In the genomic region with DNA sequence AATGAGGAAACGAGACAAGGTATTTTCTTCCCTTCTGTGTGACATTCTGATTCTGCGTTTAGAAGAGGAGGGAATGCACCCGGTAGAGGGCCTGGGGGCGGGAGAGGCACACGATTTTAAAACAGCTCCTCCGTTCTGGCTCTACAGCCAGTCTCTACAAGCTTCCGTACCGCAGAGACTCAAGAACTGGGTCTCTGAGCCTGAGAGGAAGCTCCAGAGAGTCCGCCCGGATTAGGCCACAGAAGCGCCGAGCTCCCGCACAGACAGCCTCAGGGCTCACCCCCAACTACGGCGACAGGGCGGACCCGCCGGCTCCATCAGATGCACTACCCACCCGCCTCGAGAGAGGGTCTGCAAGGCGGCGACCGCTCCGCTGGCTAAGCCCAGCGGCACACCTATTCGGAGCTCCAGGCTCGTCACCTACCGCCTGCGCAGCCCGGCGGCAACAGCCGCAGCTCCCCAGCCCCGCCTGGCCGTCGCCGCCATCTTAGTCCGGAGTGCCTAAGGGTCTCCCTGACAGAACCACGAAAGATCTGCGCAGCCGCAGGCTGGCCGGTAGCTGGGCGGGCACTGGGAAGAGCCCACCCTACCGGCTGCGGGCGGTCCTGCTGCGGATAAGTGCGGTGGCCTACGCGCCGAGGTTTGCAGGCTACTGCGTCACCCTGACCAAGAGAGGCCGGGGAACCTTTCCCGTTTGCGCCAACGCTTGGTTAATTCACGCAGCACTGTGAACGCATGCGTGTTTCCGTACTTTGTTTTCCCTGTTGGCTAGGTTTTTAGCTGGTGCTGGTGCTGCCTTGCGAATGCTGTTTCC, we compare ENCODE assay signal across 8 cellular contexts. TPM values are rescaled to one million over a fixed set of nuclear protein-coding genes. Genes with fewer than 3 reads are reported as not detected.
DNase-seq lines count a peak whose midpoint lies in the region; ATAC-seq, FAIRE-seq and TF ChIP-seq lines count a peak whose summit lies in the region.

TSS of gene NFU1 (minus strand) at position 499 of the 814 bp plus-strand sequence. CDS start at position 486, 13 bp downstream.

- H3K4me2 ChIP-seq in OCI-LY7 (ENCODE audit: low read length) (peak within 1 kb of the TSS; percentile 93), endothelial cell of umbilical vein (ENCODE audit: insufficient read depth, low read length) (peak within 1 kb of the TSS; percentile 93)

- H3K79me2 ChIP-seq in OCI-LY7 (ENCODE audit: insufficient read depth, low read depth, low read length) (peaks cover 6% of the 10 kb centered on the region; the same call in 1 of the 2 replicates), endothelial cell of umbilical vein (ENCODE audit: control insufficient read depth, insufficient read depth, low read length) (peaks cover 17% of the 10 kb centered on the region)

- dilution Hi-C loops in endothelial cell of umbilical vein (cut with MboI; ENCODE audit: extremely low pct_ligation_motif_present, low sequenced_read_pairs): no loop called here

- H3K9me2 ChIP-seq in OCI-LY7 (ENCODE audit: insufficient read depth, low read length): no peaks in the 10 kb centered on the region

- DNase-seq in DMS114 treated with DMSO at 0.1 percent for 48 hours (lab: John Stamatoyannopoulos, UW; ENCODE audit: unreplicated experiment): peak; percentile 93
- peak; percentile 91 for DNase-seq in HuH-7.5 (ENCODE audit: low spot score)
- peak; percentile 93 for DNase-seq in OCI-LY7 (ENCODE audit: low spot score)
- peak; percentile 67 for DNase-seq in activated T-cell treated with anti-CD3 and anti-CD28 coated beads for 1 hour (ENCODE audit: low read depth)
- DNase-seq in endothelial cell of umbilical vein (ENCODE audit: low read depth, low spot score): peak; percentile 98
- DNase-seq in stimulated activated CD8-positive, alpha-beta memory T cell treated with anti-CD3 and anti-CD28 coated beads, Interleukin-4, amount 100 ng/mL, for 1 hour (ENCODE audit: low read depth in 2 of 2, low spot score in 1 of 2): peak; percentile 62 to 72

- peaks cover 13% of the 10 kb centered on the region for H3K4me1 ChIP-seq in OCI-LY7 (ENCODE audit: insufficient read depth, low read length, poor library complexity, severe bottlenecking)
- H3K4me1 ChIP-seq in endothelial cell of umbilical vein (ENCODE audit: control insufficient read depth, extremely low read depth, insufficient read depth, low read length): peaks cover 9% of the 10 kb centered on the region
- peaks cover 34% of the 10 kb centered on the region for H3K4me1 ChIP-seq in mononuclear cell (ENCODE audit: insufficient read depth, low read length)

- intact Hi-C loops in OCI-LY7 (cut with micrococcal nuclease; ENCODE audit: unreplicated experiment): loop anchor here (1.0 to 10.0 kb wide), 2 partner anchors 50 to 208 kb away; partner anchors contain the start of genes AAK1 and GFPT1
- intact Hi-C loops in endothelial cell of umbilical vein (cut with micrococcal nuclease): loop anchor here (2.0 to 5.0 kb wide), 2 partner anchors 50 to 380 kb away; partner anchors contain the start of gene GFPT1

- POLR2A ChIA-PET in OCI-LY7 (lab: Charles Lee) (interaction anchor here (0.5 to 2.1 kb wide), 7 partner anchors 19 to 522 kb away, joined by 3 to 11 read pairs (median 3); no protein-coding TSS in a partner anchor), endothelial cell of umbilical vein (lab: Charles Lee) (interaction anchor here (1.2 kb wide), 1 partner anchor 8 kb away, joined by 3 read pairs; no protein-coding TSS in a partner anchor)

- TF ChIP-seq CTCF in OCI-LY7 (conservative IDR thresholded peaks at IDR 0.05; ENCODE audit: low read length) (peak; percentile 64), endothelial cell of umbilical vein (IDR thresholded peaks at IDR 0.05; ENCODE audit: extremely low read depth in 1 of 2, insufficient read depth in 1 of 2, low read depth in 1 of 2, low read length in 2 of 2) (peak; percentile 62 to 86)

- CTCF ChIA-PET in OCI-LY7 (lab: Charles Lee; ENCODE audit: unreplicated experiment): interaction anchor here (0.5 to 1.5 kb wide), 5 partner anchors 47 to 426 kb away, joined by 3 to 4 read pairs (median 3); no protein-coding TSS in a partner anchor
- CTCF ChIA-PET in endothelial cell of umbilical vein (lab: Charles Lee): interaction anchor here (0.7 to 1.6 kb wide), 17 partner anchors 16 to 413 kb away, joined by 3 to 5 read pairs (median 3); no protein-coding TSS in a partner anchor

- peak; percentile 98 for TF ChIP-seq POLR2A in endothelial cell of umbilical vein (IDR thresholded peaks at IDR 0.05; ENCODE audit: low read depth, low read length)

- peak within 1 kb of the TSS; percentile 76 for H3K4me3 ChIP-seq in OCI-LY7 (ENCODE audit: low read depth, low read length, poor library complexity, severe bottlenecking)
- H3K4me3 ChIP-seq in endothelial cell of umbilical vein (replicated peaks in 1 of 3; ENCODE audit: insufficient read depth in 1 of 3, low read depth in 1 of 3, low read length in 3 of 3): peak within 1 kb of the TSS; percentile 74 to 92 (median 78)
- H3K4me3 ChIP-seq in mononuclear cell (ENCODE audit: low read length): peak within 1 kb of the TSS; percentile 88

- FAIRE-seq in endothelial cell of umbilical vein (lab: Jason Lieb, UNC): peak; percentile 95

- H3K9me3 ChIP-seq in OCI-LY7 (ENCODE audit: low read length) (no peaks in the 10 kb centered on the region), endothelial cell of umbilical vein (replicated peaks; ENCODE audit: control insufficient read depth, insufficient read depth, low read length) (no peaks in the 10 kb centered on the region), mononuclear cell (ENCODE audit: low read depth, low read length) (no peaks in the 10 kb centered on the region)

- H2AFZ ChIP-seq in OCI-LY7 (ENCODE audit: low read length): peak within 1 kb of the TSS; percentile 100
- peak within 1 kb of the TSS; percentile 87 for H2AFZ ChIP-seq in endothelial cell of umbilical vein (ENCODE audit: low read depth, low read length)

- peak; percentile 95 for ATAC-seq in GM21526 (IDR thresholded peaks at IDR 0.05; ENCODE audit: low FRiP score, unreplicated experiment)

- H3K9me1 ChIP-seq in endothelial cell of umbilical vein (replicated peaks; ENCODE audit: control insufficient read depth, extremely low read depth, insufficient read depth, low read length): no peaks in the 10 kb centered on the region

- BruUV-seq in OCI-LY7 (replicated peaks; lab: Mats Ljungman, UMichigan): TSS peak; percentile 76
- TSS peak; percentile 61 for BruUV-seq in endothelial cell of umbilical vein (replicated peaks; lab: Mats Ljungman, UMichigan)

- no peaks in the 10 kb centered on the region for H3K36me3 ChIP-seq in OCI-LY7 (ENCODE audit: insufficient read depth, low read length)
- H3K36me3 ChIP-seq in endothelial cell of umbilical vein (ENCODE audit: control insufficient read depth in 2 of 2, extremely low read depth in 1 of 2, insufficient read depth in 2 of 2, low read length in 2 of 2): no peaks in the 10 kb centered on the region

- no peaks in the 10 kb centered on the region for H4K20me1 ChIP-seq in OCI-LY7 (ENCODE audit: insufficient read depth, low read length)
- no peaks in the 10 kb centered on the region for H4K20me1 ChIP-seq in endothelial cell of umbilical vein (replicated peaks; ENCODE audit: control insufficient read depth, extremely low read depth, insufficient read depth, low read length)

- H3K9ac ChIP-seq in endothelial cell of umbilical vein (replicated peaks; ENCODE audit: extremely low read depth, insufficient read depth, low read length): peak within 1 kb of the TSS; percentile 85

- H3K27me3 ChIP-seq in endothelial cell of umbilical vein (ENCODE audit: control insufficient read depth in 2 of 2, insufficient read depth in 2 of 2, low read length in 2 of 2): no peaks in the 10 kb centered on the region
- no peaks in the 10 kb centered on the region for H3K27me3 ChIP-seq in mononuclear cell (ENCODE audit: insufficient read depth, low read length)

- H3K27ac ChIP-seq in OCI-LY7 (ENCODE audit: low read depth, low read length, poor library complexity, severe bottlenecking) (peak within 1 kb of the TSS; percentile 75), endothelial cell of umbilical vein (ENCODE audit: insufficient read depth, low read depth, low read length) (peak within 1 kb of the TSS; percentile 87)

TF ChIP-seq in endothelial cell of umbilical vein, 7 proteins besides CTCF, POLR2A, EP300 and RAD21:
- TF ChIP-seq POLR2AphosphoS5 (IDR thresholded peaks at IDR 0.05; ENCODE audit: insufficient read depth, low read depth, low read length) (peak; percentile 92), GATA2 (IDR thresholded peaks at IDR 0.05; ENCODE audit: insufficient read depth, insufficient read length, low read depth, low read length) (no peak)

RNA-seq across cellular contexts. Expression of gene NFU1, which starts in this region (rescaled TPM):
- total RNA-seq in OCI-LY7 (2014; rRNA removed; shearing (Covaris generic)): 15.4 and 17.1 TPM in 2 replicates
- total RNA-seq in OCI-LY7 (2022): 30.5 and 35.3 TPM in 2 replicates
- 47.9 and 49.7 TPM in 2 replicates for total RNA-seq in endothelial cell of umbilical vein
- 18.2 and 19.6 TPM in 2 replicates for polyA plus RNA-seq in endothelial cell of umbilical vein
- 35.6 and 39.7 TPM in 2 replicates for polyA plus RNA-seq in endothelial cell of umbilical vein (2011; cell fraction: cytosol; rRNA removed)
- polyA plus RNA-seq in endothelial cell of umbilical vein (2011; cell fraction: nucleus; rRNA removed): 18.4 and 22.0 TPM in 2 replicates
- 55.6 and 76.1 TPM in 2 replicates for polyA plus RNA-seq in endothelial cell of umbilical vein (2012)
- 5.2 and 6.5 TPM in 2 replicates for polyA minus RNA-seq in endothelial cell of umbilical vein
- polyA minus RNA-seq in endothelial cell of umbilical vein (2011; cell fraction: cytosol; rRNA and poly(A)+ RNA removed): 6.5 TPM
- polyA minus RNA-seq in endothelial cell of umbilical vein (2011; cell fraction: nucleus; rRNA and poly(A)+ RNA removed): 4.0 and 6.3 TPM in 2 replicates
- 19.5 TPM for total RNA-seq in mononuclear cell

Comparison
In these comparisons a context has a peak if more than half of its experiments do, and no peak if none do; other contexts are left out.
1. Peak in every context shown above with its lines: DNase-seq, ATAC-seq, H3K4me3 ChIP-seq and H3K27ac ChIP-seq.